In the genomic region with DNA sequence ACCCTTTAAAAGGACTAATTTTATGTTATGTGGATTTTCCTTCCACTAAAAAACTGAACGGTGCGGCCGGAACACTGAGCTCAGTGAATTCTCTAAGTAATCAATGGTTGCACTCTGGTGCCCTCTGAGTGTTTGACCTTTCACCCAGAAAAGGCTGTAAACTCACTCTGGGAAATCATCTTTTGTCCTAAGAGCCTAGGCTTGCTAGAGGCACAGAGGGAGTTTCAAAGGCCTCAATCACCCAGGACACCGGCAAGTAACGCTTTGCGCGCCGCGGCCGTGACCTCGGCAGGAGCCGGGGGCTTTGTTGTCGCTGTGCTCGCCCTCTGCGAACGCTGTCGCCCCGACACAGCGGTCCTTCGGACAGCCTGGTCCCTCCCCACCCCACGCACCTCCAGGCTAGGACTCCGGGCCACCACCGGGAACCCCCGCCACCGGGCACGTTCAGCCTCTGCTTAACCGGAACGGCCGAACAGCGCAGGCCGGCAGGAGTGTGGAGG, we compare ENCODE assay signal across 8 cellular contexts. TPM values are rescaled to one million over a fixed set of nuclear protein-coding genes. Genes with fewer than 3 reads are reported as not detected.
A peak's percentile ranks its signal among the peaks of the same experiment; 100 is the strongest.
DNase-seq lines count a peak whose midpoint lies in the region; ATAC-seq and TF ChIP-seq lines count a peak whose summit lies in the region.

No MANE protein-coding gene starts in this region.

- DNase-seq in HuH-7.5 (ENCODE audit: low spot score) (peak; percentile 39), ascending aorta (ENCODE audit: low spot score in 2 of 2) (no peak), left lung (peak; percentile 81 to 92), thyroid gland (peak in 1 of 2 donors; percentile 27), glomerular visceral epithelial cell (ENCODE audit: extremely low spot score) (no peak), NK-92 (lab: John Stamatoyannopoulos, UW; ENCODE audit: unreplicated experiment) (no peak)

- intact Hi-C loops in ascending aorta (cut with DNase I) = loop anchor here (1.0 to 5.0 kb wide), 5 partner anchors 73 to 1431 kb away; partner anchors contain the start of genes AGTPBP1, NAA35 and TUT7
- intact Hi-C loops in left lung (cut with DNase I) = no loop called here
- intact Hi-C loops in thyroid gland (cut with DNase I) = loop anchor here (10.0 kb wide), 3 partner anchors 73 to 337 kb away; partner anchors contain the start of genes NAA35 and TUT7

- TF ChIP-seq POLR2A in thyroid gland (IDR thresholded peaks at IDR 0.05) = no peak

- H3K9me2 ChIP-seq in DOHH2 (replicated peaks; ENCODE audit: control insufficient read depth, low read length) = no peaks in the 10 kb centered on the region

- H4K20me1 ChIP-seq in DOHH2 (ENCODE audit: control insufficient read depth, insufficient read depth, low read depth, low read length) = peaks cover 11% of the 10 kb centered on the region; the same call in 1 of the 2 replicates

- H3K4me3 ChIP-seq in DOHH2 (ENCODE audit: low read length) (peak overlapping the region; percentile 99), ascending aorta (peak overlapping the region; percentile 68 to 81), left lung (peak overlapping the region; percentile 77 to 93), thyroid gland (replicated peaks in 1 of 3) (peak overlapping the region; percentile 21 to 86 (median 37))

- peaks cover 53% of the 10 kb centered on the region for H3K79me2 ChIP-seq in DOHH2 (ENCODE audit: control insufficient read depth, low read length)

- TF ChIP-seq CTCF in DOHH2 (IDR thresholded peaks at IDR 0.05; ENCODE audit: low read depth, low read length, poor library complexity, severe bottlenecking) (no peak), ascending aorta (IDR thresholded peaks at IDR 0.05) (no peak), left lung (IDR thresholded peaks at IDR 0.05) (no peak), thyroid gland (IDR thresholded peaks at IDR 0.05) (no peak)

- H3K36me3 ChIP-seq in DOHH2 (ENCODE audit: control insufficient read depth, low read length) = peaks cover 34% of the 10 kb centered on the region
- H3K36me3 ChIP-seq in ascending aorta = no peaks in the 10 kb centered on the region
- no peaks in the 10 kb centered on the region for H3K36me3 ChIP-seq in left lung
- H3K36me3 ChIP-seq in thyroid gland = no peaks in the 10 kb centered on the region

- 0 to 1% methylated on average over 3 to 6 of the region's 31 CpGs for WGBS in thyroid gland, 2 donors

- H3K27ac ChIP-seq in DOHH2 (ENCODE audit: low read depth, low read length) (peak overlapping the region; percentile 74), ascending aorta (peak overlapping the region; percentile 91 to 98), left lung (peak overlapping the region; percentile 97 to 98), thyroid gland (peak overlapping the region; percentile 94 to 98 (median 98))

- H3K9me3 ChIP-seq in DOHH2 (ENCODE audit: control insufficient read depth, insufficient read depth, low read length) (no peaks in the 10 kb centered on the region), ascending aorta (no peaks in the 10 kb centered on the region), left lung (no peaks in the 10 kb centered on the region), thyroid gland (no peaks in the 10 kb centered on the region)

- H3K27me3 ChIP-seq in DOHH2 (ENCODE audit: control insufficient read depth, low read length) (no peaks in the 10 kb centered on the region), ascending aorta (no peaks in the 10 kb centered on the region), left lung (no peaks in the 10 kb centered on the region), thyroid gland (no peaks in the 10 kb centered on the region)

- peak overlapping the region; percentile 99 for H3K4me2 ChIP-seq in DOHH2 (ENCODE audit: low read length)

- H3F3A ChIP-seq in DOHH2 (ENCODE audit: control insufficient read depth, insufficient read depth) = peaks cover 10% of the 10 kb centered on the region

- ATAC-seq in GM21390 (IDR thresholded peaks at IDR 0.05; ENCODE audit: unreplicated experiment) (peak; percentile 29), left lung (peak; percentile 49)

- H3K4me1 ChIP-seq in DOHH2 (ENCODE audit: control insufficient read depth, low read length) = peaks cover 35% of the 10 kb centered on the region
- peaks cover 0 to 15% of the 10 kb centered on the region in 2 donors for H3K4me1 ChIP-seq in ascending aorta
- H3K4me1 ChIP-seq in left lung = peaks cover 0 to 28% of the 10 kb centered on the region in 2 donors
- H3K4me1 ChIP-seq in thyroid gland = peaks cover 22 to 28% of the 10 kb centered on the region in 2 donors

RNA-seq across cellular contexts. Expression of gene ISCA1, which starts 0.7 kb away (rescaled TPM):
- total RNA-seq in ascending aorta (20.6 TPM), left lung (10 to 100 TPM; 24.1 to 25.2 TPM), thyroid gland (10 to 100 TPM; 47.9 to 79.1 (median 63.8) TPM)

RNA-seq across cellular contexts. Expression of gene C9orf153, which starts 22.2 kb away (rescaled TPM):
- total RNA-seq in ascending aorta = not detected
- total RNA-seq in left lung = under 1 TPM in 1 of 2 donors, not detected in 1; 0.41 TPM
- total RNA-seq in thyroid gland = under 1 TPM in 2 of 4 donors, not detected in 2; 0.67 to 0.71 TPM

Comparison
In these comparisons a context has a peak if more than half of its experiments do, and no peak if none do; other contexts are left out.
1. H3K4me3 ChIP-seq: peak in every context shown above with its lines; median percentile 99 in DOHH2; 85 in left lung; 74 in ascending aorta; 37 in thyroid gland.
2. DNase-seq: peak in HuH-7.5 (single experiment) and left lung (2 of 2); none in ascending aorta (0 of 2), glomerular visceral epithelial cell (single experiment) and NK-92 (single experiment).
3. intact Hi-C loops: an anchor here in ascending aorta (1.0 to 5.0 kb wide) and thyroid gland (10.0 kb wide); none called in left lung.
4. Peak in every context shown above with its lines, with median percentiles within 50 percentile points of each other: H3K27ac ChIP-seq.